ENCODE assay signal across 2 cellular contexts in genomic region chr11:64983339-64983738, GRCh38. TPM values are rescaled to one million over a fixed set of nuclear protein-coding genes. Genes with fewer than 3 reads are reported as not detected.
"Had no signal": no experiment of that assay in that cellular context is flagged by ENCODE, and none has a peak within 500 bp of the region (broad histone marks: within the 10 kb centered on the region; RNA-seq: fewer than 3 reads in every experiment).

No MANE protein-coding gene starts in this region.

RNA-seq across cellular contexts. Expression of gene MAJIN, which starts 11.4 kb away (rescaled TPM):
- total RNA-seq: G401, GM12878 had no signal

RNA-seq across cellular contexts. Expression of gene GPHA2, which starts 47.6 kb away (rescaled TPM):
- total RNA-seq: GM12878 had no signal
